14 cellular contexts compared by ENCODE assay signal in the genomic region with DNA sequence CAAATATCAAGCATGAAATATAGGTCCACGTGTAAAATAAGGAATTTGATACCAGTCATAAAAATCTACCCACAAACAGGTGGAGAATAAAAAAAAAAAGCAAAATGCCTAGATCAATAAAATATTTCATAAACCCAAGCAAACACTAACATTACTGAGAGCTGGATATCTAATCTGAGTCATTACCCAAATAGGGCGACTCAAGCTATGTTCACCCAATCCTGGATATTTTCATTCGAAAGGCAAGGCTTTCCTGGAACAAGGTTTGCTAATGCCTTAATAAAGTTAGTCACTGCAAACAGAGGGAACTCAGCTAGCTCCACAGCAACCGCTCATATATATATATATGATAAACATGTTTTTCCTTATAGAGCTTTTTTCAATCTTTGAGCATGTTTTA. TPM values are rescaled to one million over a fixed set of nuclear protein-coding genes. Genes with fewer than 3 reads are reported as not detected.
DNase-seq lines count a peak whose midpoint lies in the region; ATAC-seq and TF ChIP-seq lines count a peak whose summit lies in the region.
"Had no signal": no experiment of that assay in that cellular context is flagged by ENCODE, and none has a peak within 500 bp of the region (broad histone marks: within the 10 kb centered on the region; RNA-seq: fewer than 3 reads in every experiment).

No MANE protein-coding gene starts in this region.

- DNase-seq in NCI-H2171 treated with DMSO at 0.1 percent for 48 hours (lab: John Stamatoyannopoulos, UW), result peak; percentile 66
- DNase-seq in NCI-H2171 (lab: John Stamatoyannopoulos, UW), result no peak
- no peak for DNase-seq in RWPE2 (ENCODE audit: low spot score)
- peak; percentile 62 for DNase-seq in fibroblast of peridontal ligament (ENCODE audit: extremely low read depth)
- peak; percentile 6 for DNase-seq in smooth muscle cell of the brain vasculature (ENCODE audit: low read depth, low spot score)
- DNase-seq in CD1c-positive myeloid dendritic cell (ENCODE audit: extremely low spot score), result no peak
- no peak for DNase-seq in effector memory CD8-positive, alpha-beta T cell
- DNase-seq in naive thymus-derived CD8-positive, alpha-beta T cell, result no peak
- DNase-seq: activated CD4-positive, alpha-beta T cell treated with anti-CD3 and anti-CD28 coated beads, Interleukin-2, amount 50 U/mL, for 4 hours; activated effector memory CD4-positive, alpha-beta T cell treated with Interleukin-2 at 50 U/mL for 16 hours; caudate nucleus; DND-41; posterior cingulate gyrus; RPMI8226 had no signal

- no peak overlapping the region for H3K4me3 Mint-ChIP-seq in effector memory CD8-positive, alpha-beta T cell
- no peak overlapping the region for H3K4me3 Mint-ChIP-seq in naive thymus-derived CD8-positive, alpha-beta T cell

- H3K27me3 Mint-ChIP-seq in effector memory CD8-positive, alpha-beta T cell, result peaks cover 14 to 21% of the 10 kb centered on the region in 2 donors
- peaks cover 0 to 28% (median 8%) of the 10 kb centered on the region in 5 donors for H3K27me3 Mint-ChIP-seq in naive thymus-derived CD8-positive, alpha-beta T cell

- peaks cover 9 to 10% of the 10 kb centered on the region in 2 donors for H3K4me1 Mint-ChIP-seq in effector memory CD8-positive, alpha-beta T cell (ENCODE audit: low read depth in 2 of 2)
- peaks cover 11 to 27% (median 24%) of the 10 kb centered on the region in 4 donors for H3K4me1 Mint-ChIP-seq in naive thymus-derived CD8-positive, alpha-beta T cell

- H3K27me3 ChIP-seq in RWPE2 (ENCODE audit: insufficient read depth, poor library complexity, severe bottlenecking), result no peaks in the 10 kb centered on the region

- H3K9me3 ChIP-seq in RWPE2 (ENCODE audit: severe bottlenecking), result no peaks in the 10 kb centered on the region

- POLR2A ChIA-PET in naive thymus-derived CD8-positive, alpha-beta T cell (lab: Charles Lee), result interaction anchor here (0.5 kb wide), 1 partner anchor 269 kb away, joined by 3 read pairs; no protein-coding TSS in a partner anchor

- no peaks in the 10 kb centered on the region for H3K36me3 ChIP-seq in RWPE2 (ENCODE audit: low read depth)

- ATAC-seq in RWPE2 (ENCODE audit: low read depth), result peak; percentile 95
- ATAC-seq in effector memory CD8-positive, alpha-beta T cell (replicated peaks), result no peak
- ATAC-seq in naive thymus-derived CD8-positive, alpha-beta T cell, result no peak

- H3K4me1 ChIP-seq in RWPE2 (ENCODE audit: insufficient read depth, poor library complexity, severe bottlenecking), result peaks cover 9% of the 10 kb centered on the region

- H3K27ac ChIP-seq in RWPE2 (ENCODE audit: poor library complexity, severe bottlenecking), result no peak overlapping the region

- H3K36me3 Mint-ChIP-seq in effector memory CD8-positive, alpha-beta T cell (ENCODE audit: insufficient read depth), result no peaks in the 10 kb centered on the region
- H3K36me3 Mint-ChIP-seq in naive thymus-derived CD8-positive, alpha-beta T cell, result peaks cover 0 to 3% (median 0%) of the 10 kb centered on the region in 3 donors

- no peak for TF ChIP-seq CTCF in RWPE2 (IDR thresholded peaks at IDR 0.05; ENCODE audit: poor library complexity, severe bottlenecking)

- no peaks in the 10 kb centered on the region for H3K9me3 Mint-ChIP-seq in effector memory CD8-positive, alpha-beta T cell
- peaks cover 0 to under 1% (median 0%) of the 10 kb centered on the region in 9 donors for H3K9me3 Mint-ChIP-seq in naive thymus-derived CD8-positive, alpha-beta T cell

- no peak overlapping the region for H3K27ac Mint-ChIP-seq in effector memory CD8-positive, alpha-beta T cell
- peak overlapping the region in 1 of 10 donors; percentile 44 for H3K27ac Mint-ChIP-seq in naive thymus-derived CD8-positive, alpha-beta T cell

- no peak overlapping the region for H3K4me3 ChIP-seq in RWPE2 (ENCODE audit: severe bottlenecking)

RNA-seq across cellular contexts. Expression of a gene that starts 33.5 kb away (rescaled TPM):
- total RNA-seq in naive thymus-derived CD8-positive, alpha-beta T cell, result 10 to 100 TPM; 45.5 to 50.5 TPM
- 10 to 100 TPM; 41.5 to 57.4 (median 50.2) TPM for polyA plus RNA-seq in naive thymus-derived CD8-positive, alpha-beta T cell

Comparison
In these comparisons a context has a peak if more than half of its experiments do, and no peak if none do; other contexts are left out.
1. DNase-seq: peak in NCI-H2171 treated with DMSO at 0.1 percent for 48 hours (single experiment), fibroblast of peridontal ligament (single experiment) and smooth muscle cell of the brain vasculature (single experiment); none in NCI-H2171 (single experiment), RWPE2 (single experiment), CD1c-positive myeloid dendritic cell (single experiment), effector memory CD8-positive, alpha-beta T cell (0 of 3) and naive thymus-derived CD8-positive, alpha-beta T cell (0 of 10).